1 cellular context compared by ENCODE assay signal in genomic region chr19:17393914-17394313, GRCh38.
TF ChIP-seq lines count a peak whose summit lies in the region.

Gene CCDC194, minus strand, starts transcription at chr19:17394196. Its CDS starts 38 bp downstream, at chr19:17394158.

TF ChIP-seq in HepG2, 621 proteins besides CTCF, POLR2A, EP300 and RAD21:
- TF ChIP-seq RBFOX2 (IDR thresholded peaks at IDR 0.05; ENCODE audit: low read depth, low read length) (peak; percentile 45), ZNF503 (CRISPR knock-in tag; IDR thresholded peaks at IDR 0.05) (no peak), ZBTB7B (CRISPR knock-in tag; IDR thresholded peaks at IDR 0.05) (no peak), CBX1 (IDR thresholded peaks at IDR 0.05; ENCODE audit: low read depth) (no peak), AGO2 (optimal IDR thresholded peaks at IDR 0.05; ENCODE audit: low read depth, low read length) (peak; percentile 87), HMG20B (CRISPR knock-in tag; conservative IDR thresholded peaks at IDR 0.05) (no peak)
TF ChIP-seq in HepG2: peak in this region for 2.
